8 cellular contexts compared by ENCODE assay signal in genomic region chr5:179623906-179624741, GRCh38. TPM values are rescaled to one million over a fixed set of nuclear protein-coding genes. Genes with fewer than 3 reads are reported as not detected.
DNase-seq lines count a peak whose midpoint lies in the region; ATAC-seq and TF ChIP-seq lines count a peak whose summit lies in the region.

No MANE protein-coding gene starts in this region.

- peaks cover 41% of the 10 kb centered on the region for H3K36me3 Mint-ChIP-seq in T-helper 1 cell treated with Interleukin-12 subunit alpha and Interleukin-12 subunit beta and Interleukin-4 antibody, amounts not matched to agents 30 μg/mL and 1 μg/mL, for 36 hours (ENCODE audit: low read depth)
- H3K36me3 Mint-ChIP-seq in brain, result peaks cover 48% of the 10 kb centered on the region

- peak; percentile 19 for ATAC-seq in HG03354 (IDR thresholded peaks at IDR 0.05; ENCODE audit: poor library complexity, severe bottlenecking, unreplicated experiment)

- peak; percentile 55 for DNase-seq in NK-92 treated with Interleukin-12 subunit alpha and Interleukin-12 subunit beta, amount 100 ng/mL, for 24 hours (lab: John Stamatoyannopoulos, UW)
- DNase-seq in NK-92 (lab: John Stamatoyannopoulos, UW; ENCODE audit: unreplicated experiment) (no peak), islet precursor cell (peak; percentile 61), iPS-NIHi11 (ENCODE audit: low spot score) (no peak)
- DNase-seq in stimulated activated CD4-positive, alpha-beta T cell treated with anti-CD3 and anti-CD28 coated beads, Interleukin-15, amount 100 ng/mL, for 24 hours, result peak; percentile 75

- H3K27me3 Mint-ChIP-seq in T-helper 1 cell treated with Interleukin-12 subunit alpha and Interleukin-12 subunit beta and Interleukin-4 antibody, amounts not matched to agents 30 μg/mL and 1 μg/mL, for 36 hours (ENCODE audit: low read depth), result no peaks in the 10 kb centered on the region
- H3K27me3 Mint-ChIP-seq in brain, result peaks cover 16% of the 10 kb centered on the region

- no peak for TF ChIP-seq CTCF in brain (conservative IDR thresholded peaks at IDR 0.05)

- H3K4me1 Mint-ChIP-seq in T-helper 1 cell treated with Interleukin-12 subunit alpha and Interleukin-12 subunit beta and Interleukin-4 antibody, amounts not matched to agents 30 μg/mL and 1 μg/mL, for 36 hours (ENCODE audit: low read depth), result peaks cover 44% of the 10 kb centered on the region
- H3K4me1 Mint-ChIP-seq in brain, result peaks cover 46% of the 10 kb centered on the region

- peak overlapping the region; percentile 99 for H3K4me3 Mint-ChIP-seq in T-helper 1 cell treated with Interleukin-12 subunit alpha and Interleukin-12 subunit beta and Interleukin-4 antibody, amounts not matched to agents 30 μg/mL and 1 μg/mL, for 36 hours
- H3K4me3 Mint-ChIP-seq in brain, result peak overlapping the region; percentile 97 to 100 (median 99)

- H3K9me3 Mint-ChIP-seq in T-helper 1 cell treated with Interleukin-12 subunit alpha and Interleukin-12 subunit beta and Interleukin-4 antibody, amounts not matched to agents 30 μg/mL and 1 μg/mL, for 36 hours, result no peaks in the 10 kb centered on the region
- peaks cover 0 to 6% (median 0%) of the 10 kb centered on the region in 5 experiments for H3K9me3 Mint-ChIP-seq in brain

- peak overlapping the region; percentile 100 for H3K27ac Mint-ChIP-seq in T-helper 1 cell treated with Interleukin-12 subunit alpha and Interleukin-12 subunit beta and Interleukin-4 antibody, amounts not matched to agents 30 μg/mL and 1 μg/mL, for 36 hours
- peak overlapping the region; percentile 100 for H3K27ac Mint-ChIP-seq in brain

RNA-seq across cellular contexts. Expression of gene HNRNPH1, which starts 0.7 kb away (rescaled TPM):
- 134 TPM for polyA plus RNA-seq in brain (ENCODE audit: insufficient read depth, low read depth, low replicate concordance)

RNA-seq across cellular contexts. Expression of gene CBY3, which starts 56.7 kb away (rescaled TPM):
- polyA plus RNA-seq in brain (ENCODE audit: insufficient read depth, low read depth, low replicate concordance), result not detected

Comparison
In these comparisons a context has a peak if more than half of its experiments do, and no peak if none do; other contexts are left out.
1. DNase-seq: peak in NK-92 treated with Interleukin-12 subunit alpha and Interleukin-12 subunit beta, amount 100 ng/mL, for 24 hours (single experiment), islet precursor cell (single experiment) and stimulated activated CD4-positive, alpha-beta T cell treated with anti-CD3 and anti-CD28 coated beads, Interleukin-15, amount 100 ng/mL, for 24 hours (single experiment); none in NK-92 (single experiment) and iPS-NIHi11 (single experiment).